ENCODE assay signal across 9 cellular contexts in genomic region chr2:205686231-205687017, GRCh38. TPM values are rescaled to one million over a fixed set of nuclear protein-coding genes. Genes with fewer than 3 reads are reported as not detected.
DNase-seq lines count a peak whose midpoint lies in the region; ATAC-seq and TF ChIP-seq lines count a peak whose summit lies in the region.
"Had no signal": no experiment of that assay in that cellular context is flagged by ENCODE, and none has a peak within 500 bp of the region (broad histone marks: within the 10 kb centered on the region; RNA-seq: fewer than 3 reads in every experiment).

No MANE protein-coding gene starts in this region.

- no peaks in the 10 kb centered on the region for H3K27me3 ChIP-seq in thoracic aorta (replicated peaks; ENCODE audit: insufficient read depth)

- H3K27ac Mint-ChIP-seq in activated CD4-positive, alpha-beta T cell treated with anti-CD3 and anti-CD28 coated beads, Interleukin-2, amount 10 ng/mL, durations not matched to agents 24 days and 14 days, result peak overlapping the region; percentile 94

- no peaks in the 10 kb centered on the region for H3K9me3 ChIP-seq in thoracic aorta

- H3K9me3 Mint-ChIP-seq in activated CD4-positive, alpha-beta T cell treated with anti-CD3 and anti-CD28 coated beads, Interleukin-2, amount 10 ng/mL, durations not matched to agents 24 days and 14 days, result no peaks in the 10 kb centered on the region

- ATAC-seq in thoracic aorta (ENCODE audit: insufficient number of reproducible peaks, low FRiP score, low read depth) (no peak), HG03457 (IDR thresholded peaks at IDR 0.05; ENCODE audit: unreplicated experiment) (no peak), HG03280 (IDR thresholded peaks at IDR 0.05; ENCODE audit: unreplicated experiment) (no peak)

- in situ Hi-C loops in astrocyte of the spinal cord (cut with HindIII; ENCODE audit: low sequenced_read_pairs), result no loop called here

- H3K4me3 ChIP-seq in astrocyte of the spinal cord (ENCODE audit: low read depth, low read length) (peak overlapping the region; percentile 77), thoracic aorta (peak overlapping the region; percentile 92)

- H3K27ac ChIP-seq in thoracic aorta, result peak overlapping the region; percentile 64 to 85

- peaks cover 27% of the 10 kb centered on the region for H3K36me3 Mint-ChIP-seq in activated CD4-positive, alpha-beta T cell treated with anti-CD3 and anti-CD28 coated beads, Interleukin-2, amount 10 ng/mL, durations not matched to agents 24 days and 14 days (ENCODE audit: low read depth)

- no peaks in the 10 kb centered on the region for H3K36me3 ChIP-seq in thoracic aorta

- H3K4me3 Mint-ChIP-seq in activated CD4-positive, alpha-beta T cell treated with anti-CD3 and anti-CD28 coated beads, Interleukin-2, amount 10 ng/mL, durations not matched to agents 24 days and 14 days, result peak overlapping the region; percentile 86

- TF ChIP-seq CTCF in astrocyte of the spinal cord (IDR thresholded peaks at IDR 0.05; ENCODE audit: low read depth, low read length) (peak; percentile 30), thoracic aorta (IDR thresholded peaks at IDR 0.05) (no peak)

- H3K27me3 Mint-ChIP-seq in activated CD4-positive, alpha-beta T cell treated with anti-CD3 and anti-CD28 coated beads, Interleukin-2, amount 10 ng/mL, durations not matched to agents 24 days and 14 days, result peaks cover 67% of the 10 kb centered on the region

- intact Hi-C loops in activated CD4-positive, alpha-beta T cell treated with anti-CD3 and anti-CD28 coated beads, Interleukin-2, amount 10 ng/mL, durations not matched to agents 24 days and 14 days (cut with micrococcal nuclease), result loop anchor here (2.0 to 10.0 kb wide), 5 partner anchors 14 to 1582 kb away; no protein-coding TSS in a partner anchor

- peaks cover 39% of the 10 kb centered on the region for H3K4me1 Mint-ChIP-seq in activated CD4-positive, alpha-beta T cell treated with anti-CD3 and anti-CD28 coated beads, Interleukin-2, amount 10 ng/mL, durations not matched to agents 24 days and 14 days

- peak; percentile 65 for DNase-seq in activated CD4-positive, alpha-beta T cell treated with anti-CD3 and anti-CD28 coated beads, Interleukin-2, amount 10 ng/mL, durations not matched to agents 24 days and 14 days
- DNase-seq in activated CD4-positive, alpha-beta T cell treated with anti-CD3 and anti-CD28 coated beads for 1 hour, result no peak
- no peak for DNase-seq in astrocyte of the spinal cord (ENCODE audit: low read depth, low spot score)
- DNase-seq in left kidney (ENCODE audit: low read depth, low spot score), result peak; percentile 83
- no peak for DNase-seq in thoracic aorta (ENCODE audit: low spot score)
- DNase-seq in mesenteric fat pad (ENCODE audit: low spot score), result no peak
- DNase-seq: DND-41 had no signal

- H3K4me1 ChIP-seq in thoracic aorta (ENCODE audit: control insufficient read depth in 1 of 2, low read depth in 2 of 2), result peaks cover 6 to 20% of the 10 kb centered on the region in 2 donors

RNA-seq across cellular contexts. Expression of gene NRP2, which starts 4.1 kb away (rescaled TPM):
- total RNA-seq in activated CD4-positive, alpha-beta T cell treated with anti-CD3 and anti-CD28 coated beads, Interleukin-2, amount 10 ng/mL, durations not matched to agents 24 days and 14 days, result 61.0 and 64.4 TPM in 2 replicates
- total RNA-seq in thoracic aorta, result 10 to 100 TPM; 73.5 to 75.1 TPM
- 66.7 TPM for total RNA-seq in mesenteric fat pad

Comparison
In these comparisons a context has a peak if more than half of its experiments do, and no peak if none do; other contexts are left out.
1. DNase-seq: peak in activated CD4-positive, alpha-beta T cell treated with anti-CD3 and anti-CD28 coated beads, Interleukin-2, amount 10 ng/mL, durations not matched to agents 24 days and 14 days (single experiment) and left kidney (single experiment); none in activated CD4-positive, alpha-beta T cell treated with anti-CD3 and anti-CD28 coated beads for 1 hour (single experiment), astrocyte of the spinal cord (single experiment), thoracic aorta (single experiment) and mesenteric fat pad (single experiment).